In genomic region chrX:81120936-81121351, GRCh38 we compare ENCODE assay signal across 8 cellular contexts.
DNase-seq lines count a peak whose midpoint lies in the region; ATAC-seq, FAIRE-seq and TF ChIP-seq lines count a peak whose summit lies in the region.

No MANE protein-coding gene starts in this region.

- ATAC-seq in GM21619 (IDR thresholded peaks at IDR 0.05; ENCODE audit: unreplicated experiment), result peak; percentile 55
- ATAC-seq in IMR-90 (ENCODE audit: low read depth), result peak; percentile 74
- ATAC-seq in T-helper 17 cell, result peak; percentile 63
- peak; percentile 88 for ATAC-seq in HepG2

- intact Hi-C loops in IMR-90 (cut with micrococcal nuclease) (loop anchor here (1.0 to 2.0 kb wide), 2 partner anchors 244 to 310 kb away; no protein-coding TSS in a partner anchor), HepG2 (cut with micrococcal nuclease; ENCODE audit: unreplicated experiment) (loop anchor here (5.0 kb wide), 1 partner anchor 314 kb away; the partner anchor contains the start of gene BRWD3)

- H3K4me1 Mint-ChIP-seq in T-helper 17 cell, result peaks cover 19% of the 10 kb centered on the region

- no peak overlapping the region for H4K5ac ChIP-seq in IMR-90 (ENCODE audit: low read depth, low read length)

- H3K23ac ChIP-seq in IMR-90 (ENCODE audit: low read depth, low read length), result no peak overlapping the region

- H4K91ac ChIP-seq in IMR-90 (ENCODE audit: insufficient read depth, low read depth, low read length), result no peak overlapping the region

- no peaks in the 10 kb centered on the region for H3K36me3 Mint-ChIP-seq in T-helper 17 cell (ENCODE audit: low read depth)

- no peak overlapping the region for H2BK20ac ChIP-seq in IMR-90 (ENCODE audit: low read depth, low read length)

- H3K9me3 ChIP-seq in IMR-90 (ENCODE audit: control insufficient read depth, insufficient read depth, low read length) (no peaks in the 10 kb centered on the region), T-helper 17 cell (ENCODE audit: control insufficient read depth, low read length, poor library complexity, severe bottlenecking) (no peaks in the 10 kb centered on the region), HepG2 (ENCODE audit: low read length) (no peaks in the 10 kb centered on the region)

- H3K36me3 ChIP-seq in GM06990 (ENCODE audit: control insufficient read depth, insufficient read depth, low read length) (no peaks in the 10 kb centered on the region), IMR-90 (ENCODE audit: control insufficient read depth, insufficient read depth, low read length) (no peaks in the 10 kb centered on the region), HepG2 (replicated peaks in 1 of 2; ENCODE audit: control insufficient read depth in 1 of 2, insufficient read depth in 2 of 2, low read length in 2 of 2) (no peaks in the 10 kb centered on the region)

- no peak for TF ChIP-seq POLR2A in IMR-90 (IDR thresholded peaks at IDR 0.05; ENCODE audit: low read depth, low read length)
- no peak for TF ChIP-seq POLR2A in HepG2 (IDR thresholded peaks at IDR 0.05; ENCODE audit: insufficient read depth in 1 of 2, low read depth in 2 of 2, low read length in 2 of 2)

- H3K4me3 Mint-ChIP-seq in T-helper 17 cell, result peak overlapping the region; percentile 99

- H3K4me2 ChIP-seq in IMR-90 (ENCODE audit: low read depth, low read length) (peak overlapping the region; percentile 94), HepG2 (ENCODE audit: low read depth, low read length) (peak overlapping the region; percentile 80)

- peak overlapping the region; percentile 93 for H3K27ac Mint-ChIP-seq in T-helper 17 cell

- TF ChIP-seq EP300 in HepG2 (IDR thresholded peaks at IDR 0.05; ENCODE audit: low read depth in 2 of 2, low read length in 2 of 2), result no peak
- no peak for TF ChIP-seq EP300 in HepG2 (CRISPR knock-in tag; IDR thresholded peaks at IDR 0.05; ENCODE audit: borderline replicate concordance)

- peak; percentile 61 for TF ChIP-seq CTCF in GM06990 (IDR thresholded peaks at IDR 0.05; ENCODE audit: insufficient read depth, low read length, poor library complexity, severe bottlenecking)
- peak; percentile 51 for TF ChIP-seq CTCF in IMR-90 (conservative IDR thresholded peaks at IDR 0.05; ENCODE audit: low read depth, low read length)
- TF ChIP-seq CTCF in coronary artery (IDR thresholded peaks at IDR 0.05), result peak; percentile 20
- peak; percentile 40 for TF ChIP-seq CTCF in HepG2 (CRISPR knock-in tag; IDR thresholded peaks at IDR 0.05)

- in situ Hi-C loops in IMR-90 (cut with MboI; ENCODE audit: low sequenced_read_pairs), result no loop called here
- in situ Hi-C loops in HepG2 (cut with HindIII; ENCODE audit: extremely low pct_ligation_motif_present, low pct_unique_long_range_greater_than_20kb), result no loop called here

- no peak overlapping the region for H4K8ac ChIP-seq in IMR-90 (ENCODE audit: low read depth in 2 of 2, low read length in 2 of 2)

- no peaks in the 10 kb centered on the region for H3K79me1 ChIP-seq in IMR-90 (ENCODE audit: low read depth in 1 of 2, low read length in 2 of 2)

- no peak overlapping the region for H3K14ac ChIP-seq in IMR-90 (replicated peaks; ENCODE audit: low read depth, low read length)

- H2AK9ac ChIP-seq in IMR-90 (replicated peaks; ENCODE audit: low read depth, low read length, poor library complexity), result no peak overlapping the region

- no peaks in the 10 kb centered on the region for H3K79me2 ChIP-seq in HepG2 (ENCODE audit: insufficient read depth, low read length)

- H3K27me3 Mint-ChIP-seq in T-helper 17 cell, result no peaks in the 10 kb centered on the region

- DNase-seq in GM06990 (ENCODE audit: extremely low read depth, insufficient read length) (peak; percentile 46), IMR-90 (peak; percentile 48), T-helper 17 cell (peak in 2 of 3 donors; percentile 4 to 8), coronary artery (ENCODE audit: low spot score) (no peak), HepG2 (ENCODE audit: low spot score) (peak; percentile 18), DMS79 treated with DMSO at 0.1 percent for 48 hours (lab: John Stamatoyannopoulos, UW) (no peak)
- peak; percentile 29 for DNase-seq in stimulated activated CD4-positive, alpha-beta T cell treated with anti-CD3 and anti-CD28 coated beads, Interleukin-4, amount 100 ng/mL, for 1 hour

- no peaks in the 10 kb centered on the region for H3K9me1 ChIP-seq in IMR-90 (ENCODE audit: insufficient read depth, low read length)

- H2BK120ac ChIP-seq in IMR-90 (ENCODE audit: low read depth, low read length), result no peak overlapping the region

- dilution Hi-C loops in IMR-90 (cut with HindIII; ENCODE audit: low sequenced_read_pairs, unreplicated experiment), result no loop called here

- H3K27ac ChIP-seq in IMR-90 (ENCODE audit: insufficient read depth, low read length) (no peak overlapping the region), coronary artery (peak overlapping the region in 1 of 2 donors; percentile 54), HepG2 (ENCODE audit: extremely low read length, insufficient read depth, low read length) (no peak overlapping the region)

- H3K4ac ChIP-seq in IMR-90 (ENCODE audit: low read depth, low read length), result no peak overlapping the region

- no peak overlapping the region for H2BK15ac ChIP-seq in IMR-90 (ENCODE audit: low read depth, low read length)

- H3K56ac ChIP-seq in IMR-90 (ENCODE audit: extremely low read depth, insufficient read depth, low read length), result no peak overlapping the region; the same call in 1 of the 2 replicates

- CTCF ChIA-PET in IMR-90 (lab: Yijun Ruan, JAX), result interaction anchor here (0.6 to 0.7 kb wide), 5 partner anchors 24 to 399 kb away, joined by 3 to 4 read pairs (median 3); no protein-coding TSS in a partner anchor
- CTCF ChIA-PET in HepG2 (lab: Yijun Ruan, JAX; ENCODE audit: low intra/inter-chr PET ratio, low total read pairs), result no interaction called here

- POLR2A ChIA-PET in IMR-90 (lab: Charles Lee; ENCODE audit: unreplicated experiment), result no interaction called here
- POLR2A ChIA-PET in HepG2 (lab: Yijun Ruan, JAX), result no interaction called here

- H3K9ac ChIP-seq in IMR-90 (ENCODE audit: low read depth, low read length) (no peak overlapping the region), HepG2 (ENCODE audit: insufficient read depth, low read depth, low read length) (no peak overlapping the region)

- no peaks in the 10 kb centered on the region for H3K4me1 ChIP-seq in IMR-90 (ENCODE audit: control insufficient read depth, insufficient read depth, low read length)
- H3K4me1 ChIP-seq in HepG2 (ENCODE audit: insufficient read depth, low read length), result peaks cover 6% of the 10 kb centered on the region; the same call in 1 of the 2 replicates

- H3K27me3 ChIP-seq in GM06990 (replicated peaks; ENCODE audit: control insufficient read depth, insufficient read depth, low read length) (no peaks in the 10 kb centered on the region), IMR-90 (ENCODE audit: control insufficient read depth, insufficient read depth, low read length) (no peaks in the 10 kb centered on the region), HepG2 (ENCODE audit: control insufficient read depth in 1 of 2, insufficient read depth in 2 of 2, low read length in 2 of 2) (no peaks in the 10 kb centered on the region; a peak in 2 of 5 replicates)

- no peaks in the 10 kb centered on the region for H4K20me1 ChIP-seq in IMR-90 (ENCODE audit: insufficient read depth, low read length)
- H4K20me1 ChIP-seq in HepG2 (ENCODE audit: insufficient read depth, low read length), result no peaks in the 10 kb centered on the region

- no peak overlapping the region for H3K18ac ChIP-seq in IMR-90 (ENCODE audit: low read depth, low read length)

- peak overlapping the region; percentile 82 for H2AFZ ChIP-seq in IMR-90 (replicated peaks; ENCODE audit: low read length, poor library complexity)
- H2AFZ ChIP-seq in HepG2 (ENCODE audit: low read length), result peak overlapping the region; percentile 63

- H2BK5ac ChIP-seq in IMR-90 (ENCODE audit: low read depth, low read length, poor library complexity, severe bottlenecking), result no peak overlapping the region

- H3K4me3 ChIP-seq in GM06990 (replicated peaks; ENCODE audit: low read depth, low read length), result peak overlapping the region; percentile 73
- H3K4me3 ChIP-seq in IMR-90 (ENCODE audit: insufficient read depth, low read depth, low read length), result peak overlapping the region; percentile 58
- H3K4me3 ChIP-seq in coronary artery, result peak overlapping the region; percentile 68
- H3K4me3 ChIP-seq in HepG2 (replicated peaks in 1 of 3; ENCODE audit: insufficient read depth in 1 of 3, low read depth in 2 of 3, low read length in 3 of 3), result peak overlapping the region; percentile 36 to 57 (median 47); a peak in 5 of 6 replicates

- BruUV-seq in IMR-90 (replicated peaks; lab: Mats Ljungman, UMichigan), result no TSS peak
- no TSS peak for BruUV-seq in HepG2 (replicated peaks; lab: Mats Ljungman, UMichigan)

- FAIRE-seq in HepG2 (lab: Jason Lieb, UNC), result peak; percentile 61

- TF ChIP-seq RAD21 in IMR-90 (IDR thresholded peaks at IDR 0.05; ENCODE audit: low read length) (peak; percentile 16; the same call in 1 of the 2 replicates), HepG2 (CRISPR knock-in tag; IDR thresholded peaks at IDR 0.05) (no peak)

- WGBS in IMR-90 (ENCODE audit: extremely low coverage in 2 of 2, insufficient read length in 1 of 2), 2 experiments, result 0% methylated on average over 4 of the region's 12 CpGs; no CpG with 5 or more reads in 1 of the 2 experiments
- 3% methylated on average over 11 of the region's 12 CpGs for WGBS in HepG2 (ENCODE audit: low lambda C conversion rate)

- H2AK5ac ChIP-seq in IMR-90 (ENCODE audit: low read depth, low read length), result no peak overlapping the region

TF ChIP-seq in IMR-90, 13 proteins besides CTCF, POLR2A, EP300 and RAD21 (continues in another document):
- peak; percentile 10; the same call in 1 of the 2 replicates for TF ChIP-seq SMC3 (IDR thresholded peaks at IDR 0.05; ENCODE audit: low read depth, low read length)

TF ChIP-seq in HepG2, 621 proteins besides CTCF, POLR2A, EP300 and RAD21 (continues in another document):
- TF ChIP-seq STAT5B (CRISPR knock-in tag; IDR thresholded peaks at IDR 0.05), result no peak
- no peak for TF ChIP-seq ZNF563 (CRISPR knock-in tag; IDR thresholded peaks at IDR 0.05)
- TF ChIP-seq ZNF552 (CRISPR knock-in tag; IDR thresholded peaks at IDR 0.05; ENCODE audit: borderline replicate concordance), result no peak
- no peak for TF ChIP-seq ZNF7 (CRISPR knock-in tag; IDR thresholded peaks at IDR 0.05)
- no peak for TF ChIP-seq ZNF143 (CRISPR knock-in tag; IDR thresholded peaks at IDR 0.05)
- no peak for TF ChIP-seq ZBTB2 (CRISPR knock-in tag; IDR thresholded peaks at IDR 0.05; ENCODE audit: low read depth)
- TF ChIP-seq ZNF253 (CRISPR knock-in tag; IDR thresholded peaks at IDR 0.05; ENCODE audit: borderline replicate concordance), result no peak

Comparison
In these comparisons a context has a peak if more than half of its experiments do, and no peak if none do; other contexts are left out.
1. DNase-seq: peak in GM06990 (single experiment), IMR-90 (single experiment), T-helper 17 cell (2 of 3), HepG2 (single experiment) and stimulated activated CD4-positive, alpha-beta T cell treated with anti-CD3 and anti-CD28 coated beads, Interleukin-4, amount 100 ng/mL, for 1 hour (single experiment); none in coronary artery (single experiment) and DMS79 treated with DMSO at 0.1 percent for 48 hours (single experiment).
2. Peak in every context shown above with its lines, with median percentiles within 50 percentile points of each other: H3K4me3 ChIP-seq, CTCF ChIP-seq and ATAC-seq.